8 cellular contexts compared by ENCODE assay signal in genomic region chr16:89711601-89712475, GRCh38. TPM values are rescaled to one million over a fixed set of nuclear protein-coding genes. Genes with fewer than 3 reads are reported as not detected.
DNase-seq lines count a peak whose midpoint lies in the region; ATAC-seq and TF ChIP-seq lines count a peak whose summit lies in the region.

No MANE protein-coding gene starts in this region.

- no peak overlapping the region for H3K27ac ChIP-seq in CD4-positive, alpha-beta T cell (ENCODE audit: low read depth, low read length)
- H3K27ac ChIP-seq in GM23248 (no peak overlapping the region), Peyer's patch (peak overlapping the region in 1 of 4 donors; percentile 49), WERI-Rb-1 (no peak overlapping the region)

- in situ Hi-C loops in GM23248 (cut with MboI), result no loop called here

- no peaks in the 10 kb centered on the region for H3K79me2 ChIP-seq in GM23248 (ENCODE audit: insufficient read depth)

- intact Hi-C loops in CD4-positive, alpha-beta T cell (cut with DNase I, micrococcal nuclease), result no loop called here

- 5 to 7% methylated on average over 33 to 55 of the region's 60 CpGs for WGBS in GM23248 (ENCODE audit: low coverage in 1 of 2, low lambda C conversion rate in 2 of 2, missing lambda C conversion rate in 2 of 2), 2 experiments

- no peaks in the 10 kb centered on the region for H3K9me2 ChIP-seq in GM23248 (ENCODE audit: insufficient read depth)

- H3K36me3 Mint-ChIP-seq in CD4-positive, alpha-beta T cell (ENCODE audit: low read depth), result no peaks in the 10 kb centered on the region

- H3K4me1 Mint-ChIP-seq in CD4-positive, alpha-beta T cell (ENCODE audit: low read depth), result no peaks in the 10 kb centered on the region

- H3K9me3 ChIP-seq in CD4-positive, alpha-beta T cell (ENCODE audit: control insufficient read depth, low read length), result no peaks in the 10 kb centered on the region
- H3K9me3 ChIP-seq in GM23248 (ENCODE audit: low read depth), result no peaks in the 10 kb centered on the region
- no peaks in the 10 kb centered on the region for H3K9me3 ChIP-seq in Peyer's patch
- H3K9me3 ChIP-seq in skeletal muscle satellite cell (replicated peaks; ENCODE audit: low read length), result no peaks in the 10 kb centered on the region
- no peaks in the 10 kb centered on the region for H3K9me3 ChIP-seq in WERI-Rb-1 (ENCODE audit: severe bottlenecking)

- H3K36me3 ChIP-seq in GM23248 (ENCODE audit: low read depth) (no peaks in the 10 kb centered on the region), Peyer's patch (no peaks in the 10 kb centered on the region), skeletal muscle satellite cell (ENCODE audit: insufficient read depth, low read length) (peaks cover 17% of the 10 kb centered on the region), WERI-Rb-1 (no peaks in the 10 kb centered on the region)

- no peaks in the 10 kb centered on the region for H3K9me3 Mint-ChIP-seq in CD4-positive, alpha-beta T cell

- no peaks in the 10 kb centered on the region for H3F3A ChIP-seq in GM23248 (ENCODE audit: insufficient read depth)

- peak; percentile 51 to 75 (median 63) for DNase-seq in CD4-positive, alpha-beta T cell
- DNase-seq in GM23248 (peak; percentile 84), Peyer's patch (peak; percentile 71 to 82 (median 78)), glomerular visceral epithelial cell (ENCODE audit: extremely low spot score) (peak; percentile 76), WERI-Rb-1 (no peak)
- DNase-seq in activated T-helper 1 cell treated with anti-CD3 and anti-CD28 coated beads, Interleukin-2, amount 50 U/mL, for 16 hours (ENCODE audit: low read depth in 1 of 2, low spot score in 1 of 2), result peak; percentile 25 to 64

- TF ChIP-seq CTCF in CD4-positive, alpha-beta T cell (IDR thresholded peaks at IDR 0.05), result no peak
- TF ChIP-seq CTCF in Peyer's patch (IDR thresholded peaks at IDR 0.05) (no peak), WERI-Rb-1 (IDR thresholded peaks at IDR 0.05; ENCODE audit: low read depth, low read length) (no peak)

- peak overlapping the region; percentile 69 for H3K9ac ChIP-seq in GM23248
- peak overlapping the region; percentile 59 for H3K9ac ChIP-seq in skeletal muscle satellite cell (ENCODE audit: low read depth, low read length)

- no peak for TF ChIP-seq POLR2A in Peyer's patch (IDR thresholded peaks at IDR 0.05)

- no peaks in the 10 kb centered on the region for H3K27me3 ChIP-seq in CD4-positive, alpha-beta T cell (ENCODE audit: control insufficient read depth, insufficient read depth, low read length)
- H3K27me3 ChIP-seq in GM23248 (replicated peaks; ENCODE audit: insufficient read depth) (no peaks in the 10 kb centered on the region), Peyer's patch (no peaks in the 10 kb centered on the region), skeletal muscle satellite cell (ENCODE audit: control insufficient read depth, insufficient read depth, low read length) (no peaks in the 10 kb centered on the region), WERI-Rb-1 (ENCODE audit: insufficient read depth, low read depth, severe bottlenecking) (no peaks in the 10 kb centered on the region)

- no peak overlapping the region for H3K27ac Mint-ChIP-seq in CD4-positive, alpha-beta T cell

- no peaks in the 10 kb centered on the region for H4K20me1 ChIP-seq in GM23248 (ENCODE audit: insufficient read depth)

- H2AFZ ChIP-seq in GM23248, result peak overlapping the region; percentile 67

- H3K4me3 Mint-ChIP-seq in CD4-positive, alpha-beta T cell, result peak overlapping the region; percentile 54

- H3K4me2 ChIP-seq in GM23248 (ENCODE audit: unreplicated experiment) (peak overlapping the region; percentile 71), skeletal muscle satellite cell (ENCODE audit: low read length) (peak overlapping the region; percentile 79)

- H3K4me3 ChIP-seq in GM23248, result peak overlapping the region; percentile 67
- H3K4me3 ChIP-seq in Peyer's patch, result peak overlapping the region; percentile 33 to 56 (median 46)
- H3K4me3 ChIP-seq in skeletal muscle satellite cell (ENCODE audit: low read length), result peak overlapping the region; percentile 59
- no peak overlapping the region for H3K4me3 ChIP-seq in WERI-Rb-1 (ENCODE audit: low read depth, low read length)

- peak; percentile 78 for ATAC-seq in CD4-positive, alpha-beta T cell (ENCODE audit: poor library complexity)
- ATAC-seq in GM18861 (IDR thresholded peaks at IDR 0.05; ENCODE audit: unreplicated experiment), result no peak

- no peaks in the 10 kb centered on the region for H3K27me3 Mint-ChIP-seq in CD4-positive, alpha-beta T cell

- no peaks in the 10 kb centered on the region for H3K4me1 ChIP-seq in GM23248 (ENCODE audit: insufficient read depth)
- H3K4me1 ChIP-seq in Peyer's patch, result peaks cover 0 to 26% (median 5%) of the 10 kb centered on the region in 4 donors
- H3K4me1 ChIP-seq in skeletal muscle satellite cell (ENCODE audit: control insufficient read depth, insufficient read depth, low read length), result no peaks in the 10 kb centered on the region

- CTCF ChIA-PET in CD4-positive, alpha-beta T cell (lab: Charles Lee), result interaction anchor here (0.8 to 2.1 kb wide), 3 partner anchors 11 to 149 kb away, joined by 3 to 4 read pairs (median 3); no protein-coding TSS in a partner anchor

- POLR2A ChIA-PET in CD4-positive, alpha-beta T cell (lab: Charles Lee), result interaction anchor here (0.5 to 1.6 kb wide), 7 partner anchors 11 to 162 kb away, joined by 3 to 7 read pairs (median 4); partner anchors contain the start of genes SPATA2L and TCF25

RNA-seq across cellular contexts. Expression of gene VPS9D1, which starts 8.9 kb away (rescaled TPM):
- 10 to 100 TPM; 18.5 to 21.8 TPM for total RNA-seq in CD4-positive, alpha-beta T cell
- 15.8 and 19.5 TPM in 2 replicates for total RNA-seq in GM23248 (2014; rRNA removed; shearing (Covaris generic))
- polyA plus RNA-seq in GM23248 (2016; fragmentation: Nextera tagmentation; extraction: Ambion mirVana), result 4.8 and 5.6 TPM in 2 replicates
- 10 to 100 TPM; 14.9 to 45.9 (median 27.9) TPM for total RNA-seq in Peyer's patch
- total RNA-seq in skeletal muscle satellite cell (2012; rRNA removed), result 4.6 and 5.3 TPM in 2 replicates

RNA-seq across cellular contexts. Expression of gene ZNF276, which starts 9.5 kb away (rescaled TPM):
- total RNA-seq in CD4-positive, alpha-beta T cell, result 100 to 1,000 TPM; 127 to 137 TPM
- 12.0 and 19.3 TPM in 2 replicates for total RNA-seq in GM23248 (2014; rRNA removed; shearing (Covaris generic))
- polyA plus RNA-seq in GM23248 (2016; fragmentation: Nextera tagmentation; extraction: Ambion mirVana), result 4.2 and 4.3 TPM in 2 replicates
- total RNA-seq in Peyer's patch, result 100 to 1,000 TPM in 3 of 4 donors, 10 to 100 TPM in 1; 59.0 to 270 (median 125) TPM
- total RNA-seq in skeletal muscle satellite cell (2012; rRNA removed), result 10.1 and 12.0 TPM in 2 replicates

RNA-seq across cellular contexts. Expression of gene SPATA2L, which starts 10.3 kb away (rescaled TPM):
- 10 to 100 TPM; 26.1 to 28.3 TPM for total RNA-seq in CD4-positive, alpha-beta T cell
- total RNA-seq in GM23248 (2014; rRNA removed; shearing (Covaris generic)), result 19.2 and 27.5 TPM in 2 replicates
- polyA plus RNA-seq in GM23248 (2016; fragmentation: Nextera tagmentation; extraction: Ambion mirVana), result 10.3 and 12.7 TPM in 2 replicates
- 10 to 100 TPM; 19.0 to 44.7 (median 36.7) TPM for total RNA-seq in Peyer's patch
- total RNA-seq in skeletal muscle satellite cell (2012; rRNA removed), result 14.2 and 18.8 TPM in 2 replicates

RNA-seq across cellular contexts. Expression of gene CDK10, which starts 25.3 kb away (rescaled TPM):
- 10 to 100 TPM; 58.9 to 62.8 TPM for total RNA-seq in CD4-positive, alpha-beta T cell
- total RNA-seq in GM23248 (2014; rRNA removed; shearing (Covaris generic)), result 43.8 and 49.6 TPM in 2 replicates
- polyA plus RNA-seq in GM23248 (2016; fragmentation: Nextera tagmentation; extraction: Ambion mirVana), result 51.9 and 52.8 TPM in 2 replicates
- 100 to 1,000 TPM in 3 of 4 donors, 10 to 100 TPM in 1; 97.9 to 198 (median 158) TPM for total RNA-seq in Peyer's patch
- 25.8 and 27.4 TPM in 2 replicates for total RNA-seq in skeletal muscle satellite cell (2012; rRNA removed)

RNA-seq across cellular contexts. Expression of gene SPATA33, which starts 54.2 kb away (rescaled TPM):
- total RNA-seq in CD4-positive, alpha-beta T cell, result 1 to 10 TPM; 4.4 to 7.1 TPM
- total RNA-seq in GM23248 (2014; rRNA removed; shearing (Covaris generic)), result 1.8 and 2.7 TPM in 2 replicates
- polyA plus RNA-seq in GM23248 (2016; fragmentation: Nextera tagmentation; extraction: Ambion mirVana), result 7.5 and 8.6 TPM in 2 replicates
- 10 to 100 TPM; 13.9 to 76.7 (median 25.6) TPM for total RNA-seq in Peyer's patch
- 1.3 and 2.8 TPM in 2 replicates for total RNA-seq in skeletal muscle satellite cell (2012; rRNA removed)
